Comparison of ENCODE assay signal across 1 cellular context in the genomic region with DNA sequence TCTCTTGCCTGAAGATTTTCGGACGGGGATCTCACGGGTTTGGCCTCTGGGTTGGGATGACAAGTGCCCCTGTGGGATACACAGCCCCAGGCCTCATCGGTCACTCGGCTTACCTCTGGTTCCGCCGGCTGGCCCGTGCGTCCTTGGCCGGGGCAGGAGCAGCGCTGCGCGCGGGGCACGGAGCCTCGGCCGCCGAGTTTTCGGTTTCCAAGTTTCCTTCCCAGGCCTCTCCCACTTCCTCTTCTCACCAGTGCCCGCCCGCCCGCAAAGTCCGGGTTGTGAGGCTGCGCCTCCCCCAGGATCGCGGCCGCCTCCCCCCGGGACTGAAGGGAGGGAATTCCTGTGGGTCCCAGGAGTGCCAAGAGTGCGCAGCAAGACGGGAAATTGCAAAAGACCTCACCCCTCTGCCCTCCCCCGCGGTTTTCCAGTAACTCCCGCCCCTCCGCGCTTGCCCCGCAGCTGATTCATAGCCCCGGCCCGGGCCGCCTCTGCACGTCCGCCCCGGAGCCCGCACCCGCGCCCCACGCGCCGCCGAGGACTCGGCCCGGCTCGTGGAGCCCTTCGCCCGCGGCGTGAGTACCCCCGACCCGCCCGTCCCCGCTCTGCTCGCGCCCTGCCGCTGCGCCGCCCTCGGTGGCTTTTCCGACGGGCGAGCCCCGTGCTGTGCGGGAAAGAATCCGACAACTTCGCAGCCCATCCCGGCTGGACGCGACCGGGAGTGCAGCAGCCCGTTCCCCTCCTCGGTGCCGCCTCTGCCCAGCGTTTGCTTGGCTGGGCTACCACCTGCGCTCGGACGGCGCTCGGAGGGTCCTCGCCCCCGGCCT.
TF ChIP-seq lines count a peak whose summit lies in the region.

A gene (plus strand): TSS at position 458 of the 824 bp plus-strand sequence. CDS start 23,033 bp downstream, outside the sequence.

TF ChIP-seq in HepG2, 621 proteins besides CTCF, POLR2A, EP300 and RAD21 (continued from another document and continues in another):
- TF ChIP-seq, protein P1, sequence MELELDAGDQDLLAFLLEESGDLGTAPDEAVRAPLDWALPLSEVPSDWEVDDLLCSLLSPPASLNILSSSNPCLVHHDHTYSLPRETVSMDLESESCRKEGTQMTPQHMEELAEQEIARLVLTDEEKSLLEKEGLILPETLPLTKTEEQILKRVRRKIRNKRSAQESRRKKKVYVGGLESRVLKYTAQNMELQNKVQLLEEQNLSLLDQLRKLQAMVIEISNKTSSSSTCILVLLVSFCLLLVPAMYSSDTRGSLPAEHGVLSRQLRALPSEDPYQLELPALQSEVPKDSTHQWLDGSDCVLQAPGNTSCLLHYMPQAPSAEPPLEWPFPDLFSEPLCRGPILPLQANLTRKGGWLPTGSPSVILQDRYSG (CRISPR knock-in tag; IDR thresholded peaks at IDR 0.05), result no peak
- TF ChIP-seq ETV6 (CRISPR knock-in tag; conservative IDR thresholded peaks at IDR 0.05) (0 out of 2 replicates have a peak, but pooled peaks have one; percentile 25), CAMTA2 (CRISPR knock-in tag; IDR thresholded peaks at IDR 0.05; ENCODE audit: borderline replicate concordance) (no peak; the same call in 1 of the 2 replicates), HNRNPL (IDR thresholded peaks at IDR 0.05; ENCODE audit: low read depth, low read length) (no peak), TEAD2 (CRISPR knock-in tag; IDR thresholded peaks at IDR 0.05) (no peak), CBX1 (IDR thresholded peaks at IDR 0.05; ENCODE audit: low read depth) (peak; percentile 50), JARID2 (CRISPR knock-in tag; IDR thresholded peaks at IDR 0.05; ENCODE audit: insufficient replicate concordance) (no peak), ZNF431 (CRISPR knock-in tag; IDR thresholded peaks at IDR 0.05; ENCODE audit: borderline replicate concordance, low read depth) (0 out of 2 replicates have a peak, but pooled peaks have one; percentile 1), ZNF292 (CRISPR knock-in tag; IDR thresholded peaks at IDR 0.05; ENCODE audit: borderline replicate concordance, low read depth) (peak; percentile 55; the same call in 1 of the 2 replicates), SNAI1 (CRISPR knock-in tag; IDR thresholded peaks at IDR 0.05; ENCODE audit: borderline replicate concordance) (0 out of 2 replicates have a peak, but pooled peaks have one; percentile 61), ATF7-NPFF (CRISPR knock-in tag; IDR thresholded peaks at IDR 0.05; ENCODE audit: low read depth) (peak; percentile 91), ZNF350 (CRISPR knock-in tag; IDR thresholded peaks at IDR 0.05; ENCODE audit: borderline replicate concordance, low read depth) (peak; percentile 63), RFXANK (CRISPR knock-in tag; IDR thresholded peaks at IDR 0.05) (no peak)
- TF ChIP-seq, protein P2, sequence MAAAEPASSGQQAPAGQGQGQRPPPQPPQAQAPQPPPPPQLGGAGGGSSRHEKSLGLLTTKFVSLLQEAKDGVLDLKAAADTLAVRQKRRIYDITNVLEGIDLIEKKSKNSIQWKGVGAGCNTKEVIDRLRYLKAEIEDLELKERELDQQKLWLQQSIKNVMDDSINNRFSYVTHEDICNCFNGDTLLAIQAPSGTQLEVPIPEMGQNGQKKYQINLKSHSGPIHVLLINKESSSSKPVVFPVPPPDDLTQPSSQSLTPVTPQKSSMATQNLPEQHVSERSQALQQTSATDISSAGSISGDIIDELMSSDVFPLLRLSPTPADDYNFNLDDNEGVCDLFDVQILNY (CRISPR knock-in tag; conservative IDR thresholded peaks at IDR 0.05), result no peak
- TF ChIP-seq, protein P3, sequence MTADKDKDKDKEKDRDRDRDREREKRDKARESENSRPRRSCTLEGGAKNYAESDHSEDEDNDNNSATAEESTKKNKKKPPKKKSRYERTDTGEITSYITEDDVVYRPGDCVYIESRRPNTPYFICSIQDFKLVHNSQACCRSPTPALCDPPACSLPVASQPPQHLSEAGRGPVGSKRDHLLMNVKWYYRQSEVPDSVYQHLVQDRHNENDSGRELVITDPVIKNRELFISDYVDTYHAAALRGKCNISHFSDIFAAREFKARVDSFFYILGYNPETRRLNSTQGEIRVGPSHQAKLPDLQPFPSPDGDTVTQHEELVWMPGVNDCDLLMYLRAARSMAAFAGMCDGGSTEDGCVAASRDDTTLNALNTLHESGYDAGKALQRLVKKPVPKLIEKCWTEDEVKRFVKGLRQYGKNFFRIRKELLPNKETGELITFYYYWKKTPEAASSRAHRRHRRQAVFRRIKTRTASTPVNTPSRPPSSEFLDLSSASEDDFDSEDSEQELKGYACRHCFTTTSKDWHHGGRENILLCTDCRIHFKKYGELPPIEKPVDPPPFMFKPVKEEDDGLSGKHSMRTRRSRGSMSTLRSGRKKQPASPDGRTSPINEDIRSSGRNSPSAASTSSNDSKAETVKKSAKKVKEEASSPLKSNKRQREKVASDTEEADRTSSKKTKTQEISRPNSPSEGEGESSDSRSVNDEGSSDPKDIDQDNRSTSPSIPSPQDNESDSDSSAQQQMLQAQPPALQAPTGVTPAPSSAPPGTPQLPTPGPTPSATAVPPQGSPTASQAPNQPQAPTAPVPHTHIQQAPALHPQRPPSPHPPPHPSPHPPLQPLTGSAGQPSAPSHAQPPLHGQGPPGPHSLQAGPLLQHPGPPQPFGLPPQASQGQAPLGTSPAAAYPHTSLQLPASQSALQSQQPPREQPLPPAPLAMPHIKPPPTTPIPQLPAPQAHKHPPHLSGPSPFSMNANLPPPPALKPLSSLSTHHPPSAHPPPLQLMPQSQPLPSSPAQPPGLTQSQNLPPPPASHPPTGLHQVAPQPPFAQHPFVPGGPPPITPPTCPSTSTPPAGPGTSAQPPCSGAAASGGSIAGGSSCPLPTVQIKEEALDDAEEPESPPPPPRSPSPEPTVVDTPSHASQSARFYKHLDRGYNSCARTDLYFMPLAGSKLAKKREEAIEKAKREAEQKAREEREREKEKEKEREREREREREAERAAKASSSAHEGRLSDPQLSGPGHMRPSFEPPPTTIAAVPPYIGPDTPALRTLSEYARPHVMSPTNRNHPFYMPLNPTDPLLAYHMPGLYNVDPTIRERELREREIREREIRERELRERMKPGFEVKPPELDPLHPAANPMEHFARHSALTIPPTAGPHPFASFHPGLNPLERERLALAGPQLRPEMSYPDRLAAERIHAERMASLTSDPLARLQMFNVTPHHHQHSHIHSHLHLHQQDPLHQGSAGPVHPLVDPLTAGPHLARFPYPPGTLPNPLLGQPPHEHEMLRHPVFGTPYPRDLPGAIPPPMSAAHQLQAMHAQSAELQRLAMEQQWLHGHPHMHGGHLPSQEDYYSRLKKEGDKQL (CRISPR knock-in tag; IDR thresholded peaks at IDR 0.05; ENCODE audit: low read depth), result 0 out of 2 replicates have a peak, but pooled peaks have one; percentile 24
- TF ChIP-seq, protein P4, sequence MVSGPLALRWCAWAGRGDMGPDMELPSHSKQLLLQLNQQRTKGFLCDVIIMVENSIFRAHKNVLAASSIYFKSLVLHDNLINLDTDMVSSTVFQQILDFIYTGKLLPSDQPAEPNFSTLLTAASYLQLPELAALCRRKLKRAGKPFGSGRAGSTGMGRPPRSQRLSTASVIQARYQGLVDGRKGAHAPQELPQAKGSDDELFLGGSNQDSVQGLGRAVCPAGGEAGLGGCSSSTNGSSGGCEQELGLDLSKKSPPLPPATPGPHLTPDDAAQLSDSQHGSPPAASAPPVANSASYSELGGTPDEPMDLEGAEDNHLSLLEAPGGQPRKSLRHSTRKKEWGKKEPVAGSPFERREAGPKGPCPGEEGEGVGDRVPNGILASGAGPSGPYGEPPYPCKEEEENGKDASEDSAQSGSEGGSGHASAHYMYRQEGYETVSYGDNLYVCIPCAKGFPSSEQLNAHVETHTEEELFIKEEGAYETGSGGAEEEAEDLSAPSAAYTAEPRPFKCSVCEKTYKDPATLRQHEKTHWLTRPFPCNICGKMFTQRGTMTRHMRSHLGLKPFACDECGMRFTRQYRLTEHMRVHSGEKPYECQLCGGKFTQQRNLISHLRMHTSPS (CRISPR knock-in tag; IDR thresholded peaks at IDR 0.05; ENCODE audit: low read depth), result no peak; the same call in 1 of the 2 replicates
- TF ChIP-seq, protein P5, sequence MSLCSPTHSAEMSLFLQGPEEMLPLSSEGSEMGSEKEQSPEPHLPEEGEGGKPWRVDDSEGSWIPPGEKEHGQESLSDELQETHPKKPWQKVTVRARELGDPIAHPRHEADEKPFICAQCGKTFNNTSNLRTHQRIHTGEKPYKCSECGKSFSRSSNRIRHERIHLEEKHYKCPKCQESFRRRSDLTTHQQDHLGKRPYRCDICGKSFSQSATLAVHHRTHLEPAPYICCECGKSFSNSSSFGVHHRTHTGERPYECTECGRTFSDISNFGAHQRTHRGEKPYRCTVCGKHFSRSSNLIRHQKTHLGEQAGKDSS (CRISPR knock-in tag; IDR thresholded peaks at IDR 0.05; ENCODE audit: borderline replicate concordance, low read depth), result no peak
- TF ChIP-seq, protein P6, sequence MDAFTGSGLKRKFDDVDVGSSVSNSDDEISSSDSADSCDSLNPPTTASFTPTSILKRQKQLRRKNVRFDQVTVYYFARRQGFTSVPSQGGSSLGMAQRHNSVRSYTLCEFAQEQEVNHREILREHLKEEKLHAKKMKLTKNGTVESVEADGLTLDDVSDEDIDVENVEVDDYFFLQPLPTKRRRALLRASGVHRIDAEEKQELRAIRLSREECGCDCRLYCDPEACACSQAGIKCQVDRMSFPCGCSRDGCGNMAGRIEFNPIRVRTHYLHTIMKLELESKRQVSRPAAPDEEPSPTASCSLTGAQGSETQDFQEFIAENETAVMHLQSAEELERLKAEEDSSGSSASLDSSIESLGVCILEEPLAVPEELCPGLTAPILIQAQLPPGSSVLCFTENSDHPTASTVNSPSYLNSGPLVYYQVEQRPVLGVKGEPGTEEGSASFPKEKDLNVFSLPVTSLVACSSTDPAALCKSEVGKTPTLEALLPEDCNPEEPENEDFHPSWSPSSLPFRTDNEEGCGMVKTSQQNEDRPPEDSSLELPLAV (CRISPR knock-in tag; conservative IDR thresholded peaks at IDR 0.05; ENCODE audit: low read depth), result no peak
- TF ChIP-seq, protein P7, sequence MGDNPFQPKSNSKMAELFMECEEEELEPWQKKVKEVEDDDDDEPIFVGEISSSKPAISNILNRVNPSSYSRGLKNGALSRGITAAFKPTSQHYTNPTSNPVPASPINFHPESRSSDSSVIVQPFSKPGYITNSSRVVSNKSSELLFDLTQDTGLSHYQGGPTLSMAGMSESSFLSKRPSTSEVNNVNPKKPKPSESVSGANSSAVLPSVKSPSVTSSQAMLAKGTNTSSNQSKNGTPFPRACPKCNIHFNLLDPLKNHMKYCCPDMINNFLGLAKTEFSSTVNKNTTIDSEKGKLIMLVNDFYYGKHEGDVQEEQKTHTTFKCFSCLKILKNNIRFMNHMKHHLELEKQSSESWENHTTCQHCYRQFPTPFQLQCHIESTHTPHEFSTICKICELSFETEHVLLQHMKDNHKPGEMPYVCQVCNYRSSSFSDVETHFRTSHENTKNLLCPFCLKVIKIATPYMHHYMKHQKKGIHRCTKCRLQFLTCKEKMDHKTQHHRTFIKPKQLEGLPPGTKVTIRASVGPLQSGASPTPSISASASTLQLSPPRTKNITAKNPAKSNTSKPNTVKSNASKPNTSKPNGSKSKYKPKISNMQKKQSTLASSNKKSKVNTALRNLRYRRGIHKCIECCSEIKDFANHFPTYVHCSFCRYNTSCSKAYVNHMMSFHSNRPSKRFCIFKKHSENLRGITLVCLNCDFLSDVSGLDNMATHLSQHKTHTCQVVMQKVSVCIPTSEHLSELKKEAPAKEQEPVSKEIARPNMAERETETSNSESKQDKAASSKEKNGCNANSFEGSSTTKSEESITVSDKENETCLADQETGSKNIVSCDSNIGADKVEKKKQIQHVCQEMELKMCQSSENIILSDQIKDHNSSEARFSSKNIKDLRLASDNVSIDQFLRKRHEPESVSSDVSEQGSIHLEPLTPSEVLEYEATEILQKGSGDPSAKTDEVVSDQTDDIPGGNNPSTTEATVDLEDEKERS (CRISPR knock-in tag; IDR thresholded peaks at IDR 0.05), result no peak
- TF ChIP-seq, protein P8, sequence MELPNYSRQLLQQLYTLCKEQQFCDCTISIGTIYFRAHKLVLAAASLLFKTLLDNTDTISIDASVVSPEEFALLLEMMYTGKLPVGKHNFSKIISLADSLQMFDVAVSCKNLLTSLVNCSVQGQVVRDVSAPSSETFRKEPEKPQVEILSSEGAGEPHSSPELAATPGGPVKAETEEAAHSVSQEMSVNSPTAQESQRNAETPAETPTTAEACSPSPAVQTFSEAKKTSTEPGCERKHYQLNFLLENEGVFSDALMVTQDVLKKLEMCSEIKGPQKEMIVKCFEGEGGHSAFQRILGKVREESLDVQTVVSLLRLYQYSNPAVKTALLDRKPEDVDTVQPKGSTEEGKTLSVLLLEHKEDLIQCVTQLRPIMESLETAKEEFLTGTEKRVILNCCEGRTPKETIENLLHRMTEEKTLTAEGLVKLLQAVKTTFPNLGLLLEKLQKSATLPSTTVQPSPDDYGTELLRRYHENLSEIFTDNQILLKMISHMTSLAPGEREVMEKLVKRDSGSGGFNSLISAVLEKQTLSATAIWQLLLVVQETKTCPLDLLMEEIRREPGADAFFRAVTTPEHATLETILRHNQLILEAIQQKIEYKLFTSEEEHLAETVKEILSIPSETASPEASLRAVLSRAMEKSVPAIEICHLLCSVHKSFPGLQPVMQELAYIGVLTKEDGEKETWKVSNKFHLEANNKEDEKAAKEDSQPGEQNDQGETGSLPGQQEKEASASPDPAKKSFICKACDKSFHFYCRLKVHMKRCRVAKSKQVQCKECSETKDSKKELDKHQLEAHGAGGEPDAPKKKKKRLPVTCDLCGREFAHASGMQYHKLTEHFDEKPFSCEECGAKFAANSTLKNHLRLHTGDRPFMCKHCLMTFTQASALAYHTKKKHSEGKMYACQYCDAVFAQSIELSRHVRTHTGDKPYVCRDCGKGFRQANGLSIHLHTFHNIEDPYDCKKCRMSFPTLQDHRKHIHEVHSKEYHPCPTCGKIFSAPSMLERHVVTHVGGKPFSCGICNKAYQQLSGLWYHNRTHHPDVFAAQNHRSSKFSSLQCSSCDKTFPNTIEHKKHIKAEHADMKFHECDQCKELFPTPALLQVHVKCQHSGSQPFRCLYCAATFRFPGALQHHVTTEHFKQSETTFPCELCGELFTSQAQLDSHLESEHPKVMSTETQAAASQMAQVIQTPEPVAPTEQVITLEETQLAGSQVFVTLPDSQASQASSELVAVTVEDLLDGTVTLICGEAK (IDR thresholded peaks at IDR 0.05), result no peak
- TF ChIP-seq, protein P8 (CRISPR knock-in tag; IDR thresholded peaks at IDR 0.05), result peak; percentile 62; the same call in 1 of the 2 replicates
